8 cellular contexts compared by ENCODE assay signal in genomic region chr1:29125237-29125641, GRCh38. TPM values are rescaled to one million over a fixed set of nuclear protein-coding genes. Genes with fewer than 3 reads are reported as not detected.
DNase-seq lines count a peak whose midpoint lies in the region; ATAC-seq and TF ChIP-seq lines count a peak whose summit lies in the region.
"Had no signal": no experiment of that assay in that cellular context is flagged by ENCODE, and none has a peak within 500 bp of the region (broad histone marks: within the 10 kb centered on the region; RNA-seq: fewer than 3 reads in every experiment).

No MANE protein-coding gene starts in this region.

- H3K27me3 ChIP-seq in spleen (replicated peaks in 1 of 7) = peaks cover 5 to 74% (median 44%) of the 10 kb centered on the region in 7 donors

- no peaks in the 10 kb centered on the region for H3K9me3 Mint-ChIP-seq in activated CD8-positive, alpha-beta T cell treated with anti-CD3 and anti-CD28 coated beads, Interleukin-2, amount 10 ng/mL, durations not matched to agents 7 days and 5 days (ENCODE audit: insufficient read depth)

- CTCF ChIA-PET in HEK293 (lab: Yijun Ruan, JAX) = interaction anchor here (1.4 kb wide), 1 partner anchor 77 kb away, joined by 4 read pairs; no protein-coding TSS in a partner anchor
- CTCF ChIA-PET in activated CD8-positive, alpha-beta T cell treated with anti-CD3 and anti-CD28 coated beads, Interleukin-2, amount 10 ng/mL, durations not matched to agents 7 days and 5 days (lab: Charles Lee) = interaction anchor here (1.1 to 2.0 kb wide), 4 partner anchors 72 to 341 kb away, joined by 3 to 15 read pairs (median 6); no protein-coding TSS in a partner anchor

- H3K9me3 ChIP-seq in HEK293 (ENCODE audit: control insufficient read depth, insufficient read depth, low read depth, low read length) = no peaks in the 10 kb centered on the region
- H3K9me3 ChIP-seq in iPS-18c (ENCODE audit: control insufficient read depth, insufficient read depth, low read length) = peaks cover 10% of the 10 kb centered on the region
- no peaks in the 10 kb centered on the region for H3K9me3 ChIP-seq in spleen

- TF ChIP-seq CTCF in HEK293 (tag by site-specific recombination; IDR thresholded peaks at IDR 0.05) = no peak
- no peak for TF ChIP-seq CTCF in spleen (IDR thresholded peaks at IDR 0.05 in 8 of 11, conservative IDR thresholded peaks at IDR 0.05 in 3 of 11)

- TF ChIP-seq POLR2A in spleen (IDR thresholded peaks at IDR 0.05) = no peak

- H3K36me3 ChIP-seq in HEK293 (ENCODE audit: control insufficient read depth in 2 of 2, insufficient read depth in 1 of 2, low read length in 2 of 2) (no peaks in the 10 kb centered on the region), spleen (peaks cover 0 to 5% (median 0%) of the 10 kb centered on the region in 6 donors)

- H3K4me1 Mint-ChIP-seq in activated CD8-positive, alpha-beta T cell treated with anti-CD3 and anti-CD28 coated beads, Interleukin-2, amount 10 ng/mL, durations not matched to agents 7 days and 5 days (ENCODE audit: low read depth) = peaks cover 10% of the 10 kb centered on the region

- no peak overlapping the region for H3K4me3 ChIP-seq in HEK293 (ENCODE audit: low read depth, low read length)
- peak overlapping the region; percentile 74 for H3K4me3 ChIP-seq in iPS-18c (ENCODE audit: insufficient read depth, low read depth, low read length)
- peak overlapping the region in 7 of 8 donors; percentile 47 to 82 (median 64) for H3K4me3 ChIP-seq in spleen

- peak overlapping the region; percentile 44 for H3K4me3 Mint-ChIP-seq in activated CD8-positive, alpha-beta T cell treated with anti-CD3 and anti-CD28 coated beads, Interleukin-2, amount 10 ng/mL, durations not matched to agents 7 days and 5 days

- 61 to 75% (median 71%) methylated on average over 10 to 14 of the region's 14 CpGs for WGBS in spleen, 5 donors

- H3K27ac ChIP-seq in HEK293 (ENCODE audit: extremely low read depth, low read depth, low read length) (no peak overlapping the region), spleen (peak overlapping the region; percentile 40 to 88 (median 84))

- intact Hi-C loops in spleen (cut with DNase I; ENCODE audit: low total_unique reads) = no loop called here

- no peaks in the 10 kb centered on the region for H3K36me3 Mint-ChIP-seq in activated CD8-positive, alpha-beta T cell treated with anti-CD3 and anti-CD28 coated beads, Interleukin-2, amount 10 ng/mL, durations not matched to agents 7 days and 5 days (ENCODE audit: low read depth)

- H3K27ac Mint-ChIP-seq in activated CD8-positive, alpha-beta T cell treated with anti-CD3 and anti-CD28 coated beads, Interleukin-2, amount 10 ng/mL, durations not matched to agents 7 days and 5 days = peak overlapping the region; percentile 27

- DNase-seq in activated CD8-positive, alpha-beta T cell treated with anti-CD3 and anti-CD28 coated beads, Interleukin-2, amount 10 ng/mL, durations not matched to agents 7 days and 5 days = no peak
- DNase-seq in spleen = no peak
- no peak for DNase-seq in NCI-H2029 (lab: John Stamatoyannopoulos, UW)
- DNase-seq in NOMO-1 treated with dmso at 0.1 percent for 144 hours (lab: John Stamatoyannopoulos, UW; ENCODE audit: unreplicated experiment) = no peak
- DNase-seq: activated CD4-positive, CD25-positive, alpha-beta regulatory T cell treated with anti-CD3 and anti-CD28 coated beads, Interleukin-2, amount 50 U/mL, for 72 hours had no signal

- H3K4me1 ChIP-seq in HEK293 (ENCODE audit: control insufficient read depth, insufficient read depth, low read length) (no peaks in the 10 kb centered on the region), spleen (peaks cover 18 to 48% (median 42%) of the 10 kb centered on the region in 6 donors)

- POLR2A ChIA-PET in HEK293 (lab: Yijun Ruan, JAX) = interaction anchor here (1.1 kb wide), 1 partner anchor 56 kb away, joined by 5 read pairs; no protein-coding TSS in a partner anchor
- POLR2A ChIA-PET in activated CD8-positive, alpha-beta T cell treated with anti-CD3 and anti-CD28 coated beads, Interleukin-2, amount 10 ng/mL, durations not matched to agents 7 days and 5 days (lab: Charles Lee) = interaction anchor here (3.2 kb wide), 1 partner anchor 56 kb away, joined by 16 read pairs; the partner anchor contains the start of gene SRSF4

- peaks cover 24% of the 10 kb centered on the region for H3K27me3 Mint-ChIP-seq in activated CD8-positive, alpha-beta T cell treated with anti-CD3 and anti-CD28 coated beads, Interleukin-2, amount 10 ng/mL, durations not matched to agents 7 days and 5 days (ENCODE audit: low read depth)

- ATAC-seq in activated CD8-positive, alpha-beta T cell treated with anti-CD3 and anti-CD28 coated beads, Interleukin-2, amount 10 ng/mL, durations not matched to agents 7 days and 5 days = no peak
- ATAC-seq in HG03521 (IDR thresholded peaks at IDR 0.05; ENCODE audit: unreplicated experiment) = no peak

TF ChIP-seq in HEK293, 187 proteins besides CTCF, POLR2A, EP300 and RAD21:
- TF ChIP-seq EGR2 (tag by site-specific recombination; IDR thresholded peaks at IDR 0.05; ENCODE audit: low read depth) (peak; percentile 83), ZNF747 (tag by site-specific recombination; IDR thresholded peaks at IDR 0.05) (no peak), ZBTB6 (tag by site-specific recombination; IDR thresholded peaks at IDR 0.05) (peak; percentile 83), ZFHX2 (tag by site-specific recombination; conservative IDR thresholded peaks at IDR 0.05) (peak; percentile 63)

RNA-seq across cellular contexts. Expression of gene TMEM200B, which starts 1.5 kb away (rescaled TPM):
- not detected for total RNA-seq in activated CD8-positive, alpha-beta T cell treated with anti-CD3 and anti-CD28 coated beads, Interleukin-2, amount 10 ng/mL, durations not matched to agents 7 days and 5 days
- total RNA-seq in spleen = 1 to 10 TPM; 3.2 to 5.6 (median 4.3) TPM
- polyA plus RNA-seq in spleen = 1 to 10 TPM in 2 of 3 donors, under 1 TPM in 1; 0.98 to 2.3 (median 1.7) TPM

RNA-seq across cellular contexts. Expression of gene SRSF4, which starts 56.5 kb away (rescaled TPM):
- 100 to 1,000 TPM; 122 to 124 TPM for total RNA-seq in activated CD8-positive, alpha-beta T cell treated with anti-CD3 and anti-CD28 coated beads, Interleukin-2, amount 10 ng/mL, durations not matched to agents 7 days and 5 days
- 10 to 100 TPM; 77.6 to 94.7 (median 87.6) TPM for total RNA-seq in spleen
- 10 to 100 TPM; 36.9 to 66.4 (median 62.4) TPM for polyA plus RNA-seq in spleen

Comparison
In these comparisons a context has a peak if more than half of its experiments do, and no peak if none do; other contexts are left out.
1. RNA of gene TMEM200B, which starts 1.5 kb away (total RNA-seq): 3.2 to 5.6 TPM in spleen; not detected in activated CD8-positive, alpha-beta T cell treated with anti-CD3 and anti-CD28 coated beads, Interleukin-2, amount 10 ng/mL, durations not matched to agents 7 days and 5 days; every median in the first group is over 4 times any median in the second.